In the genomic region with DNA sequence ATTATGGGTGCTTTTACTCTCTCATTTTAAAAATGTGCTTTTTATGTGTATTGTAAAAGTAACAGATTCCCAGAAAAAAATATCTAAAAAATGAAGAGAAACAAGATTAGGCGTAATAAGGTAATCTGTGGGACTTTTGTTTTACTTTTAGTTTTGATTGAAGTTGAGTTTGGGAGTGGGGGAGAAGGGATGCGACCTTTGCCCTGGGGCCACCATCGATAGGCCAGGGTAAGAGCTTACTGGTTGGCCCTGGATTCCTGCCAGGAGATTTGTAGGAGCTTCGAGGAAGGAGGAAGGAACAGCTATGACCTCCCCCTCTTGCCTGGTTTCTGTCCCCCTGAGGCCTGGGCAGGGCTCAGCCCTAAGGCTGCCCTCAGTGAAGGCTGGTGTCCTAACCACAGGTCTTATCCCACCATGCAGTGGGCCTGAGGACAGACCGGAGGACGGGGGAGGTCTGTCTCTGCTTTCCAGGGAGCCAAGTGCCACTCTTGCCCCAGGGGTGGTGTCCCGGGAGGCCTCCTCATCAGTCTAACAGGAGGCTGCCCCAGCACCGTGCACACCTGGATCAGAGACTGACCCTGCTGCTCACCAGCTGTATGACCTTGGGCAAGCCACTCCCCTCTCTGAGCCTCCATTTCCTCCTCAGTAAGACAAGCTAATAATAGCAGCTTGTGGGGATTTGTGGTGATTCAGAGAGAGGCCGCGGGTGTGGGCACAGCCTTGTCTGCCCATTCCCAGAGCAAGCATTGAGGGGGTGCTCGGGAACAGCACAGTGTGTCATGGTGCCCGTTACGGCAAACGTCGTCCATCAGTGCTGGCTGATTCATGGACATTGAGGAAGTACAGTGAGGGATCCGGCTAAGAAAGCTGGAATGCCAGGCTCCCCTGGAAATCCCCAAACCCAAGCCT, we compare ENCODE assay signal across 8 cellular contexts. TPM values are rescaled to one million over a fixed set of nuclear protein-coding genes. Genes with fewer than 3 reads are reported as not detected.
DNase-seq lines count a peak whose midpoint lies in the region; ATAC-seq, FAIRE-seq and TF ChIP-seq lines count a peak whose summit lies in the region.

No MANE protein-coding gene starts in this region.

- H3K36me3 ChIP-seq in WERI-Rb-1: no peaks in the 10 kb centered on the region
- H3K36me3 ChIP-seq in hepatocyte (replicated peaks; ENCODE audit: insufficient read depth, low read depth): no peaks in the 10 kb centered on the region

- H3K27ac ChIP-seq in WERI-Rb-1 (peak overlapping the region; percentile 56), hepatocyte (peak overlapping the region; percentile 99), temporal lobe (ENCODE audit: low read depth, low read length) (peak overlapping the region; percentile 44)

- no peaks in the 10 kb centered on the region for H3K79me2 ChIP-seq in hepatocyte

- peak overlapping the region; percentile 55 for H3K4me2 ChIP-seq in hepatocyte

- H3K9me2 ChIP-seq in hepatocyte (replicated peaks; ENCODE audit: insufficient read depth): no peaks in the 10 kb centered on the region

- H3K36me3 Mint-ChIP-seq in activated T-helper 17 cell treated with anti-CD3 and anti-CD28 coated beads, Interleukin-2, amount 50 U/mL, for 72 hours (ENCODE audit: low read depth): no peaks in the 10 kb centered on the region

- ATAC-seq in activated T-helper 17 cell treated with anti-CD3 and anti-CD28 coated beads, Interleukin-2, amount 50 U/mL, for 72 hours (replicated peaks): no peak

- H3K4me1 Mint-ChIP-seq in activated T-helper 17 cell treated with anti-CD3 and anti-CD28 coated beads, Interleukin-2, amount 50 U/mL, for 72 hours: no peaks in the 10 kb centered on the region

- TF ChIP-seq CTCF in WERI-Rb-1 (IDR thresholded peaks at IDR 0.05; ENCODE audit: low read depth, low read length) (no peak), hepatocyte (IDR thresholded peaks at IDR 0.05; ENCODE audit: poor library complexity) (no peak)

- H3K27me3 ChIP-seq in WERI-Rb-1 (ENCODE audit: insufficient read depth, low read depth, severe bottlenecking) (no peaks in the 10 kb centered on the region), hepatocyte (no peaks in the 10 kb centered on the region)

- peak overlapping the region; percentile 23 for H2AFZ ChIP-seq in hepatocyte

- H3K4me3 ChIP-seq in WERI-Rb-1 (ENCODE audit: low read depth, low read length): no peak overlapping the region
- no peak overlapping the region for H3K4me3 ChIP-seq in hepatocyte

- DNase-seq in HS-5 (ENCODE audit: low read depth): peak; percentile 79
- peak; percentile 62 for DNase-seq in WERI-Rb-1
- DNase-seq in hepatocyte (ENCODE audit: low spot score): peak; percentile 87
- DNase-seq in GM12891 (ENCODE audit: insufficient read length, low spot score): no peak
- no peak for DNase-seq in NCI-H2029 treated with DMSO at 0.1 percent for 48 hours (lab: John Stamatoyannopoulos, UW)
- no peak for DNase-seq in NK-92 (lab: John Stamatoyannopoulos, UW; ENCODE audit: unreplicated experiment)

- WGBS in hepatocyte (ENCODE audit: low lambda C conversion rate, missing lambda C conversion rate): 44% methylated on average over 16 of the region's 16 CpGs

- H3K27me3 Mint-ChIP-seq in activated T-helper 17 cell treated with anti-CD3 and anti-CD28 coated beads, Interleukin-2, amount 50 U/mL, for 72 hours: peaks cover 7% of the 10 kb centered on the region

- FAIRE-seq in GM12891 (lab: Jason Lieb, UNC): no peak

- H3K9me3 ChIP-seq in WERI-Rb-1 (ENCODE audit: severe bottlenecking) (no peaks in the 10 kb centered on the region), hepatocyte (ENCODE audit: low read depth) (no peaks in the 10 kb centered on the region)

- no peak overlapping the region for H3K4me3 Mint-ChIP-seq in activated T-helper 17 cell treated with anti-CD3 and anti-CD28 coated beads, Interleukin-2, amount 50 U/mL, for 72 hours

- H3K4me1 ChIP-seq in hepatocyte (ENCODE audit: insufficient read depth): peaks cover 38% of the 10 kb centered on the region

- TF ChIP-seq POLR2A in GM12891 (IDR thresholded peaks at IDR 0.05; ENCODE audit: low read depth, low read length): no peak

- H3K27ac Mint-ChIP-seq in activated T-helper 17 cell treated with anti-CD3 and anti-CD28 coated beads, Interleukin-2, amount 50 U/mL, for 72 hours: no peak overlapping the region

- no peaks in the 10 kb centered on the region for H4K20me1 ChIP-seq in hepatocyte (ENCODE audit: insufficient read depth, poor library complexity, severe bottlenecking)

- no peaks in the 10 kb centered on the region for H3K9me3 Mint-ChIP-seq in activated T-helper 17 cell treated with anti-CD3 and anti-CD28 coated beads, Interleukin-2, amount 50 U/mL, for 72 hours

TF ChIP-seq in GM12891, 5 proteins besides CTCF, POLR2A, EP300 and RAD21:
- no peak for TF ChIP-seq POU2F2 (IDR thresholded peaks at IDR 0.05; ENCODE audit: low read depth, low read length)
- TF ChIP-seq POLR2AphosphoS5 (IDR thresholded peaks at IDR 0.05; ENCODE audit: low read depth, low read length): no peak
- TF ChIP-seq TAF1 (IDR thresholded peaks at IDR 0.05; ENCODE audit: low read depth, low read length): no peak
- TF ChIP-seq PAX5 (IDR thresholded peaks at IDR 0.05; ENCODE audit: insufficient read depth, low read length, severe bottlenecking): no peak
- TF ChIP-seq SPI1 (IDR thresholded peaks at IDR 0.05; ENCODE audit: low read depth, low read length): no peak

RNA-seq across cellular contexts. Expression of a gene that starts 21.2 kb away (rescaled TPM):
- total RNA-seq in hepatocyte (120 and 133 TPM in 2 replicates), temporal lobe (5.7 TPM)
- 85.8 and 88.5 TPM in 2 replicates for polyA plus RNA-seq in hepatocyte
- 1.5 TPM for polyA plus RNA-seq in GM12891 (2012; ENCODE audit: low read depth, missing spikeins)
- under 1 TPM; 0.19 to 0.76 TPM for total RNA-seq in activated T-helper 17 cell treated with anti-CD3 and anti-CD28 coated beads, Interleukin-2, amount 50 U/mL, for 72 hours

Comparison
In these comparisons a context has a peak if more than half of its experiments do, and no peak if none do; other contexts are left out.
1. DNase-seq: peak in HS-5 (single experiment), WERI-Rb-1 (single experiment) and hepatocyte (single experiment); none in GM12891 (single experiment), NCI-H2029 treated with DMSO at 0.1 percent for 48 hours (single experiment) and NK-92 (single experiment).
2. H3K27ac ChIP-seq: peak in every context shown above with its lines; median percentile 99 in hepatocyte; 56 in WERI-Rb-1; 44 in temporal lobe.
3. RNA of a gene that starts 21.2 kb away (total RNA-seq): 120 to 133 TPM in hepatocyte; 5.7 TPM in temporal lobe (single experiment) and 0.19 to 0.76 TPM in activated T-helper 17 cell treated with anti-CD3 and anti-CD28 coated beads, Interleukin-2, amount 50 U/mL, for 72 hours; every median in the first group is over 10 times any median in the second.